In the genomic region with DNA sequence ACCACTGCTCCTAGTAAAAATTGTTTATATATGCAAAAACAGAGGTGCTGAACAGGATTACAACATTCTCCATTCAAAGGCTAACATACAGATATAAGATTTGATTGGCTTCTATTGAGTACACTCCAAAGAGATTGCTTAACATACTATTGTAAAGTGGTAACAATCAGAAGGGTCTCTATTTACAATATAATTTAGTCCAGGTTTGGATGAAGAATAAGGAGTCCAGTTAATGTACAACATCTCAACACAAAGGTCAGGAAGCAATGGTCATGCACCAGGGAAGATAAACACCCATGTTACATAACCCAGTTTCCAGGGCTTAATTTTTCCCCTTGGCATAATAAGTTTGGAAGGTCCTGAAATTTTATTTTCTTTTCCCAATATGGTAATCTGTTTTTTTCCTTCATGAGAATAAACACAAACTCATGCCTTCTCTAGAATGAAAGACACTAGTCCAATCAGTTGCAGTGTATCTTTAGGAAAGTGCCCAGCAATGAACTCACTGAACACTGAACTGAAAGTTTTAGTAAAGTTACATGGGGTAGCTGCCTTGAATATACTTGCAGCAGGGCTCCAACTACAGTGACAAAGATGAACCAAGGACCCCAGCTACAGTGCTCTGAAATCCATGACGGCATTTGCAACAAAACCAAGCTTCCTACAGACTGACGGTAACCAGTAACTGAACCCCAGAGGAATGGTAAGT, we compare ENCODE assay signal across 26 cellular contexts.
"Had no signal": no experiment of that assay in that cellular context is flagged by ENCODE, and none has a peak within 500 bp of the region (broad histone marks: within the 10 kb centered on the region; RNA-seq: fewer than 3 reads in every experiment).

No MANE protein-coding gene starts in this region.

- H3K9me3 ChIP-seq: ovary, prostate gland, transverse colon had no signal

- H3K4me1 ChIP-seq: left lung, prostate gland, transverse colon had no signal

- H3K27ac ChIP-seq: cardiac muscle cell, left lung, neutrophil, ovary, prostate gland, transverse colon, VCaP had no signal

- ATAC-seq: activated CD4-positive, CD25-positive, alpha-beta regulatory T cell treated with anti-CD3 and anti-CD28 coated beads, Interleukin-2, amount 50 U/mL, for 24 hours; activated T-cell treated with anti-CD3 and anti-CD28 coated beads, Interleukin-2, amount 50 U/mL, for 72 hours; left lung; natural killer cell; right cardiac atrium; stimulated activated effector memory CD8-positive, alpha-beta T cell treated with anti-CD3 and anti-CD28 coated beads, Interleukin-12 subunit alpha, Interleukin-12 subunit beta, amount 100 ng/mL, for 72 hours; stimulated activated naive CD8-positive, alpha-beta T cell treated with anti-CD3 and anti-CD28 coated beads, Interleukin-15, amount 100 ng/mL, for 72 hours had no signal

- H3K36me3 ChIP-seq: cardiac muscle cell, left lung, neutrophil, ovary, prostate gland, transverse colon had no signal

- H3K27me3 ChIP-seq: cardiac muscle cell, left lung, neutrophil, ovary, transverse colon had no signal

- FAIRE-seq: frontal cortex, islet of Langerhans, urothelium cell line had no signal

- DNase-seq: activated CD4-positive, alpha-beta memory T cell treated with anti-CD3 and anti-CD28 coated beads, Interleukin-2, amount 10 ng/mL, durations not matched to agents 7 days and 5 days; activated CD4-positive, alpha-beta T cell treated with anti-CD3 and anti-CD28 coated beads, Interleukin-2, amount 10 ng/mL, durations not matched to agents 24 days and 14 days; activated effector memory CD4-positive, alpha-beta T cell treated with Interleukin-2 at 50 U/mL for 16 hours; activated naive CD4-positive, alpha-beta T cell treated with anti-CD3 and anti-CD28 coated beads for 36 hours; activated naive CD8-positive, alpha-beta T cell treated with anti-CD3 and anti-CD28 coated beads, Interleukin-2, amount 10 ng/mL, durations not matched to agents 7 days and 5 days; activated T-cell treated with anti-CD3 and anti-CD28 coated beads, Interleukin-2, amount 50 U/mL, for 72 hours; amygdala; effector CD4-positive, alpha-beta T cell; hypothalamus; left lung; midbrain; natural killer cell; ovary; right cardiac atrium; stimulated activated CD4-positive, alpha-beta T cell treated with anti-CD3 and anti-CD28 coated beads, Interleukin-2, amount 100 ng/mL, for 24 hours; stimulated activated naive CD8-positive, alpha-beta T cell treated with anti-CD3 and anti-CD28 coated beads, Interleukin-15, amount 100 ng/mL, for 72 hours; transverse colon had no signal

- H3K4me3 ChIP-seq: cardiac muscle cell, left lung, ovary, prostate gland, transverse colon had no signal
